17 cellular contexts compared by ENCODE assay signal in genomic region chr16:27641260-27641659, GRCh38.
DNase-seq lines count a peak whose midpoint lies in the region; ATAC-seq, FAIRE-seq and TF ChIP-seq lines count a peak whose summit lies in the region.
"Had no signal": no experiment of that assay in that cellular context is flagged by ENCODE, and none has a peak within 500 bp of the region (broad histone marks: within the 10 kb centered on the region; RNA-seq: fewer than 3 reads in every experiment).

No MANE protein-coding gene starts in this region.

- no peak overlapping the region for H2BK12ac ChIP-seq in H9 (ENCODE audit: insufficient read length, low read depth, low read length)

- intact Hi-C loops in K562 (cut with micrococcal nuclease), result loop anchor here (10.0 kb wide), 1 partner anchor 334 kb away; no protein-coding TSS in a partner anchor
- intact Hi-C loops in colonic mucosa (cut with DNase I), result no loop called here

- H3K4me1 ChIP-seq in H9 (ENCODE audit: insufficient read depth, low read length) (no peaks in the 10 kb centered on the region), K562 (replicated peaks in 1 of 2; ENCODE audit: control insufficient read depth in 2 of 2, insufficient read depth in 2 of 2, low read length in 2 of 2) (peaks cover 0 to 7% of the 10 kb centered on the region in 2 experiments; a peak in 2 of 5 replicates), colonic mucosa (no peaks in the 10 kb centered on the region)
- H3K4me1 ChIP-seq: A549, Caco-2, HAP-1 had no signal

- H3K4ac ChIP-seq in H9 (ENCODE audit: low read depth, low read length), result no peak overlapping the region

- no peak overlapping the region for H2AK5ac ChIP-seq in H9 (ENCODE audit: insufficient read length, low read length)

- BruUV-seq in K562 (replicated peaks; lab: Mats Ljungman, UMichigan), result no TSS peak

- no peak for TF ChIP-seq EP300 in K562 (IDR thresholded peaks at IDR 0.05; ENCODE audit: low read length)

- POLR2A ChIA-PET in K562 (lab: Yijun Ruan, JAX), result no interaction called here

- no peak for DNase-seq in H9
- DNase-seq in K562 (ENCODE audit: extremely low read depth in 1 of 4, low spot score in 3 of 4), result peak in 3 of 4 experiments; percentile 50 to 60 (median 54)
- DNase-seq in iPS-NIHi7 (ENCODE audit: extremely low spot score), result peak; percentile 26
- DNase-seq in type B pancreatic cell (ENCODE audit: extremely low spot score, unreplicated experiment), result no peak
- no peak for DNase-seq in colonic mucosa
- DNase-seq in GM13977 (ENCODE audit: low spot score), result no peak
- DNase-seq in retina, result no peak
- DNase-seq: AML-193; Caco-2; CD8-positive, alpha-beta memory T cell; DMS53; GM23248 had no signal

- CTCF ChIA-PET in K562 (lab: Yijun Ruan, JAX; ENCODE audit: low intra/inter-chr PET ratio), result interaction anchor here (1.4 kb wide), 1 partner anchor 429 kb away, joined by 4 read pairs; no protein-coding TSS in a partner anchor

- H3K27me3 Mint-ChIP-seq in H9 (ENCODE audit: low read depth) (no peaks in the 10 kb centered on the region), type B pancreatic cell (no peaks in the 10 kb centered on the region)
- H3K27me3 Mint-ChIP-seq: CD8-positive, alpha-beta memory T cell had no signal

- no peak overlapping the region for H4K8ac ChIP-seq in H9 (replicated peaks; ENCODE audit: insufficient read length, low read depth, low read length)

- H3K27ac ChIP-seq in H9 (ENCODE audit: insufficient read length, low read depth, low read length) (no peak overlapping the region), K562 (ENCODE audit: extremely low read depth, low read depth, low read length) (no peak overlapping the region), colonic mucosa (no peak overlapping the region)
- H3K27ac ChIP-seq: A549, BLaER1, GM23248, HL-60 had no signal

- H3K4me3 ChIP-seq in K562 (no peak overlapping the region), colonic mucosa (no peak overlapping the region)
- H3K4me3 ChIP-seq: A549, BLaER1, GM23248, HAP-1 had no signal

- no peak for TF ChIP-seq POLR2A in K562 (conservative IDR thresholded peaks at IDR 0.05)

- no peak overlapping the region for H2BK120ac ChIP-seq in H9 (ENCODE audit: low read depth, low read length, poor library complexity, severe bottlenecking)

- H4K20me1 ChIP-seq in H9 (ENCODE audit: control insufficient read depth, insufficient read depth, insufficient read length) (no peaks in the 10 kb centered on the region), K562 (replicated peaks; ENCODE audit: control insufficient read depth, insufficient read depth, low read length) (peaks cover 5% of the 10 kb centered on the region; the same call in 1 of the 2 replicates)

- H4K5ac ChIP-seq in H9 (ENCODE audit: insufficient read length, low read depth, low read length), result no peak overlapping the region

- FAIRE-seq in K562 (lab: Jason Lieb, UNC), result no peak
- FAIRE-seq: A549, GM18507 had no signal

- H3K79me1 ChIP-seq in H9 (ENCODE audit: insufficient read depth, low read depth, low read length, poor library complexity, severe bottlenecking), result no peaks in the 10 kb centered on the region

- H3K9me1 ChIP-seq in K562 (ENCODE audit: control insufficient read depth, insufficient read depth, low read length), result no peaks in the 10 kb centered on the region

- H3K14ac ChIP-seq in H9 (ENCODE audit: insufficient read depth, low read length), result no peak overlapping the region

- H3K23me2 ChIP-seq in H9 (ENCODE audit: insufficient read length, low read depth, low read length, poor library complexity, severe bottlenecking), result no peaks in the 10 kb centered on the region

- H3K4me2 ChIP-seq in H9 (ENCODE audit: insufficient read depth, insufficient read length, low read length) (no peak overlapping the region), K562 (ENCODE audit: insufficient read depth, low read length) (no peak overlapping the region)
- H3K4me2 ChIP-seq: A549, BLaER1 had no signal

- no peak overlapping the region for H3T11ph ChIP-seq in H9 (ENCODE audit: low read length)

- no peak overlapping the region for H2BK20ac ChIP-seq in H9 (ENCODE audit: low read depth, low read length, poor library complexity, severe bottlenecking)

- no CpG with 5 or more reads among the region's 9 CpGs for WGBS in H9 (ENCODE audit: extremely low coverage, insufficient read length, low lambda C conversion rate)
- WGBS in K562 (ENCODE audit: insufficient coverage, low coverage, missing lambda C conversion rate), result 75% methylated on average over 9 of the region's 9 CpGs

- H3K56ac ChIP-seq in H9 (ENCODE audit: insufficient read length, low read depth, low read length), result no peak overlapping the region

- TF ChIP-seq RAD21 in K562 (CRISPR knock-in tag; conservative IDR thresholded peaks at IDR 0.05 in 1 of 2, IDR thresholded peaks at IDR 0.05 in 1 of 2), result no peak

- H3K4me3 Mint-ChIP-seq in H9, result no peak overlapping the region
- no peak overlapping the region for H3K4me3 Mint-ChIP-seq in type B pancreatic cell
- H3K4me3 Mint-ChIP-seq: CD8-positive, alpha-beta memory T cell had no signal

- H3K4me1 Mint-ChIP-seq in H9 (peaks cover 17 to 29% of the 10 kb centered on the region in 2 experiments), type B pancreatic cell (ENCODE audit: unreplicated experiment) (peaks cover 43% of the 10 kb centered on the region)
- H3K4me1 Mint-ChIP-seq: CD8-positive, alpha-beta memory T cell had no signal

- no peaks in the 10 kb centered on the region for H3K27me3 ChIP-seq in H9 (ENCODE audit: insufficient read depth, low read length)
- H3K27me3 ChIP-seq in K562 (ENCODE audit: control insufficient read depth in 2 of 2, insufficient read depth in 2 of 2, low read length in 2 of 2), result no peaks in the 10 kb centered on the region
- H3K27me3 ChIP-seq in colonic mucosa, result no peaks in the 10 kb centered on the region

- no peak overlapping the region for H2BK15ac ChIP-seq in H9 (ENCODE audit: low read depth, low read length)

- H3K36me3 Mint-ChIP-seq in H9 (ENCODE audit: insufficient read depth in 1 of 3, low read depth in 3 of 3) (peaks cover 0 to 3% (median 0%) of the 10 kb centered on the region in 3 experiments; a peak in 2 of 7 replicates), type B pancreatic cell (peaks cover 9% of the 10 kb centered on the region)

- no peak overlapping the region for H3K18ac ChIP-seq in H9 (ENCODE audit: insufficient read length, low read depth, low read length)

- H3K79me2 ChIP-seq in H9 (ENCODE audit: insufficient read depth, low read length) (no peaks in the 10 kb centered on the region), K562 (ENCODE audit: control insufficient read depth, insufficient read depth, low read length) (no peaks in the 10 kb centered on the region)

- no peaks in the 10 kb centered on the region for H3K36me3 ChIP-seq in K562 (ENCODE audit: control insufficient read depth, insufficient read depth, low read length)
- H3K36me3 ChIP-seq in colonic mucosa, result no peaks in the 10 kb centered on the region
- H3K36me3 ChIP-seq: HAP-1 had no signal

- H3K23ac ChIP-seq in H9 (ENCODE audit: insufficient read length, low read depth, low read length), result no peak overlapping the region

- ATAC-seq in K562, result no peak
- ATAC-seq: A549 had no signal

- no peak overlapping the region for H2BK5ac ChIP-seq in H9 (ENCODE audit: insufficient read length, low read length)

- H3K9me3 Mint-ChIP-seq in H9 (peaks cover 0 to 2% of the 10 kb centered on the region in 2 experiments; a peak in 2 of 5 replicates), type B pancreatic cell (no peaks in the 10 kb centered on the region)

- in situ Hi-C loops in K562 (cut with MboI), result no loop called here
- in situ Hi-C loops in GM13977 (cut with MboI; ENCODE audit: low pct_unique_long_range_greater_than_20kb, low sequenced_read_pairs, unreplicated experiment), result no loop called here

- TF ChIP-seq CTCF in H9 (conservative IDR thresholded peaks at IDR 0.05) (no peak), K562 (IDR thresholded peaks at IDR 0.05 in 2 of 3, conservative IDR thresholded peaks at IDR 0.05 in 1 of 3; ENCODE audit: insufficient read depth in 2 of 3, low read depth in 1 of 3, low read length in 3 of 3) (no peak), type B pancreatic cell (conservative IDR thresholded peaks at IDR 0.05) (no peak), colonic mucosa (IDR thresholded peaks at IDR 0.05) (no peak), GM13977 (IDR thresholded peaks at IDR 0.05; ENCODE audit: extremely low read depth, insufficient read depth, missing control alignments) (no peak)

- H2AFZ ChIP-seq in H9 (ENCODE audit: low read length), result no peak overlapping the region
- H2AFZ ChIP-seq in K562 (ENCODE audit: low read depth, low read length), result no peak overlapping the region
- H2AFZ ChIP-seq: GM23248 had no signal

- peak overlapping the region in 2 of 3 experiments; percentile 27 to 68; a peak in 4 of 7 replicates for H3K27ac Mint-ChIP-seq in H9
- H3K27ac Mint-ChIP-seq in type B pancreatic cell, result peak overlapping the region; percentile 68
- H3K27ac Mint-ChIP-seq: CD8-positive, alpha-beta memory T cell had no signal

- H4K91ac ChIP-seq in H9 (ENCODE audit: insufficient read length, low read depth, low read length), result no peak overlapping the region

- H3K9ac ChIP-seq in H9 (ENCODE audit: extremely low read depth, insufficient read length, low read length) (no peak overlapping the region), K562 (ENCODE audit: insufficient read depth in 1 of 2, low read depth in 2 of 2, low read length in 2 of 2) (no peak overlapping the region), colonic mucosa (ENCODE audit: low read depth in 2 of 2, low read length in 2 of 2) (no peak overlapping the region)
- H3K9ac ChIP-seq: BLaER1, GM23248 had no signal

- H3K9me3 ChIP-seq in H9 (ENCODE audit: control insufficient read depth, low read depth, low read length), result no peaks in the 10 kb centered on the region
- H3K9me3 ChIP-seq in K562 (replicated peaks; ENCODE audit: control insufficient read depth, insufficient read depth, low read depth, low read length), result no peaks in the 10 kb centered on the region
- no peaks in the 10 kb centered on the region for H3K9me3 ChIP-seq in colonic mucosa
- H3K9me3 ChIP-seq: A549, Caco-2, HAP-1 had no signal

TF ChIP-seq in K562, 482 proteins besides CTCF, POLR2A, EP300 and RAD21 (continues in another document):
- TF ChIP-seq USF2 (CRISPR knock-in tag; IDR thresholded peaks at IDR 0.05), result peak; percentile 27

Comparison
In these comparisons a context has a peak if more than half of its experiments do, and no peak if none do; other contexts are left out.
1. DNase-seq: peak in K562 (3 of 4) and iPS-NIHi7 (single experiment); none in H9 (single experiment), type B pancreatic cell (single experiment), colonic mucosa (single experiment), GM13977 (single experiment) and retina (single experiment).